Comparison of ENCODE assay signal across 9 cellular contexts in the genomic region with DNA sequence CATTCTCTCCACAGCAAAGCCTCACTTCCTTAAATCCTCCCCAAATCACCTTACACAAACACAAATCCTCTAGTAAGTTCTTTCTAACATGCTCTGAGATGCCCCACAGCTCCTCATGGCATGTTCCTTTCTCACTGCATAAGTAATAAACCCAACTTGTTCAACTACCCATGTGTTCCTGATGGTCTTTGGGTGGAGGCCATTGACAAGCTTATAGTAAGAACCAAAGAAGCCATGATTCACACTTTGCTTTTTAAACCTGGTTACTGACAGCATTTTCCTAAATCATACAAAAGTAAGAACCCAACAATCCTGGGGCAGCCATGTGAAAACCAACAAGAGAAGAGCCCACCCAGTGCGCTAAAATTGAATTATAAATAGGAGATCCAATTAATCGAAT.
"Had no signal": no experiment of that assay in that cellular context is flagged by ENCODE, and none has a peak within 500 bp of the region (broad histone marks: within the 10 kb centered on the region; RNA-seq: fewer than 3 reads in every experiment).

No MANE protein-coding gene starts in this region.

- H3K9ac ChIP-seq: GM23248 had no signal

- H3K9me3 ChIP-seq: HAP-1 had no signal

- H3K27me3 Mint-ChIP-seq: IgD-negative memory B cell had no signal

- H3K27ac Mint-ChIP-seq: HFFc6, IgD-negative memory B cell had no signal

- DNase-seq: GM23248, GOT3, H7, HFFc6 had no signal

- H3K4me3 ChIP-seq: GM23248, HAP-1 had no signal

- ATAC-seq: HCT116, HepG2 had no signal

- H3K4me3 Mint-ChIP-seq: HFFc6, IgD-negative memory B cell had no signal

- H3K27ac ChIP-seq: GM23248, HL-60 had no signal

- H3K9me3 Mint-ChIP-seq: HFFc6 had no signal

- H2AFZ ChIP-seq: GM23248 had no signal
